ENCODE assay signal across 8 cellular contexts in genomic region chr1:154784924-154785531, GRCh38.
DNase-seq lines count a peak whose midpoint lies in the region; ATAC-seq and TF ChIP-seq lines count a peak whose summit lies in the region.
"Had no signal": no experiment of that assay in that cellular context is flagged by ENCODE, and none has a peak within 500 bp of the region (broad histone marks: within the 10 kb centered on the region; RNA-seq: fewer than 3 reads in every experiment).

No MANE protein-coding gene starts in this region.

- H3K4me1 ChIP-seq in mucosa of descending colon (ENCODE audit: low read depth) = peaks cover 2% of the 10 kb centered on the region
- H3K4me1 ChIP-seq: tibial artery had no signal

- peak; percentile 72 for ATAC-seq in HG02973 (IDR thresholded peaks at IDR 0.05; ENCODE audit: unreplicated experiment)
- peak; percentile 65 for ATAC-seq in mucosa of descending colon
- no peak for ATAC-seq in omental fat pad (ENCODE audit: low FRiP score)

- H3K9me3 ChIP-seq in mucosa of descending colon = no peaks in the 10 kb centered on the region
- H3K9me3 ChIP-seq: tibial artery had no signal

- H3K36me3 ChIP-seq in mucosa of descending colon (ENCODE audit: low read depth) = no peaks in the 10 kb centered on the region
- H3K36me3 ChIP-seq: tibial artery had no signal

- intact Hi-C loops in mucosa of descending colon (cut with DNase I, micrococcal nuclease) = no loop called here

- peak; percentile 26 for TF ChIP-seq POLR2A in GM19099 (IDR thresholded peaks at IDR 0.05; ENCODE audit: extremely low read depth, insufficient read length, low read depth)

- TF ChIP-seq CTCF in mucosa of descending colon (IDR thresholded peaks at IDR 0.05) = no peak
- no peak for TF ChIP-seq CTCF in omental fat pad (IDR thresholded peaks at IDR 0.05)

- peak; percentile 49 to 59 for DNase-seq in activated CD4-positive, alpha-beta T cell treated with anti-CD3 and anti-CD28 coated beads, Interleukin-2, amount 50 U/mL, for 48 hours
- no peak for DNase-seq in mucosa of descending colon
- DNase-seq in T1000 (lab: John Stamatoyannopoulos, UW) = no peak
- no peak for DNase-seq in NCI-H2171 (lab: John Stamatoyannopoulos, UW)
- DNase-seq in omental fat pad (ENCODE audit: low spot score) = no peak

- H3K4me3 ChIP-seq in mucosa of descending colon = no peak overlapping the region
- H3K4me3 ChIP-seq: tibial artery had no signal

Comparison
In these comparisons a context has a peak if more than half of its experiments do, and no peak if none do; other contexts are left out.
1. DNase-seq: peak in activated CD4-positive, alpha-beta T cell treated with anti-CD3 and anti-CD28 coated beads, Interleukin-2, amount 50 U/mL, for 48 hours (2 of 2); none in mucosa of descending colon (0 of 3), T1000 (single experiment), NCI-H2171 (single experiment) and omental fat pad (single experiment).